23 cellular contexts compared by ENCODE assay signal in the genomic region with DNA sequence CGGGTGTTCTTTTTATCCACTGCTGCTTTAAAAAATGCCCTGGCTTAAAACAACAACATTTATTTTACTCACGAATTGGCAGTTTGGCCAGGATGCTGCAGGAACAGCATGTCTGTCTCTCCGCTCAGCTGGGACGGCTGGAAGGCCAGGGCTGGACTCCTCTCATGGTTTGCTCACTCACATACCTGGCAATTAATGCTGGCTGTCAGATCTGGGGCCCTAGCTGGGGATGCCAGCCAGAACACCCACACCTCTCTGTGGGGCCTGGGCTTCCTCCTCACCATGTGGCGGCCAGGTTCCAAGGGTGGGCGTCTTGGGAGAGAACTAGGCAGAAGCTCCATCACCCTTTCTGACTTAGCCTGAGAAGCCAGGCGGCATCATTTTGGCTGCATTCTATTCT.
DNase-seq lines count a peak whose midpoint lies in the region; TF ChIP-seq lines count a peak whose summit lies in the region.
"Had no signal": no experiment of that assay in that cellular context is flagged by ENCODE, and none has a peak within 500 bp of the region (broad histone marks: within the 10 kb centered on the region; RNA-seq: fewer than 3 reads in every experiment).

No MANE protein-coding gene starts in this region.

- H3K4me3 ChIP-seq in HEK293 (ENCODE audit: low read depth, low read length): no peak overlapping the region
- H3K4me3 ChIP-seq in prostate gland: no peak overlapping the region
- H3K4me3 ChIP-seq in H7 (ENCODE audit: insufficient read depth, low read depth, low read length): no peak overlapping the region
- no peak overlapping the region for H3K4me3 ChIP-seq in brain microvascular endothelial cell (ENCODE audit: low read depth, low read length)
- H3K4me3 ChIP-seq in breast epithelium: no peak overlapping the region
- H3K4me3 ChIP-seq: HAP-1, Peyer's patch, SJCRH30 had no signal

- H3K27ac Mint-ChIP-seq in chondrocyte (ENCODE audit: unreplicated experiment): peak overlapping the region; percentile 14

- H3K27ac ChIP-seq in HEK293 (ENCODE audit: extremely low read depth, low read depth, low read length) (no peak overlapping the region), prostate gland (peak overlapping the region; percentile 16 to 52), brain microvascular endothelial cell (no peak overlapping the region), breast epithelium (no peak overlapping the region)
- H3K27ac ChIP-seq: KMS-11, Peyer's patch, SJCRH30 had no signal

- H3K27me3 ChIP-seq in prostate gland (replicated peaks; ENCODE audit: insufficient read depth) (no peaks in the 10 kb centered on the region), H7 (ENCODE audit: control insufficient read depth, insufficient read depth, low read length) (no peaks in the 10 kb centered on the region), brain microvascular endothelial cell (replicated peaks) (no peaks in the 10 kb centered on the region), breast epithelium (peaks cover 0 to 6% of the 10 kb centered on the region in 2 donors)
- H3K27me3 ChIP-seq: Peyer's patch had no signal

- 28% methylated on average over 6 of the region's 7 CpGs for WGBS in prostate gland

- POLR2A ChIA-PET in HEK293 (lab: Yijun Ruan, JAX): no interaction called here

- peaks cover 3% of the 10 kb centered on the region for H3K36me3 Mint-ChIP-seq in chondrocyte (ENCODE audit: low read depth)
- H3K36me3 Mint-ChIP-seq: CD14-positive monocyte had no signal

- no peak for TF ChIP-seq CTCF in HEK293 (tag by site-specific recombination; IDR thresholded peaks at IDR 0.05)
- TF ChIP-seq CTCF in chondrocyte (IDR thresholded peaks at IDR 0.05): no peak
- TF ChIP-seq CTCF in prostate gland (IDR thresholded peaks at IDR 0.05): no peak
- no peak for TF ChIP-seq CTCF in brain microvascular endothelial cell (IDR thresholded peaks at IDR 0.05; ENCODE audit: low read depth, low read length, missing control alignments)
- no peak for TF ChIP-seq CTCF in breast epithelium (IDR thresholded peaks at IDR 0.05)

- CTCF ChIA-PET in HEK293 (lab: Yijun Ruan, JAX): no interaction called here

- H3K9me3 ChIP-seq in HEK293 (ENCODE audit: control insufficient read depth, insufficient read depth, low read depth, low read length) (no peaks in the 10 kb centered on the region), prostate gland (no peaks in the 10 kb centered on the region), breast epithelium (no peaks in the 10 kb centered on the region)
- H3K9me3 ChIP-seq: HAP-1, Peyer's patch, SJCRH30 had no signal

- in situ Hi-C loops in brain microvascular endothelial cell (cut with HindIII; ENCODE audit: low pct_ligation_motif_present, low sequenced_read_pairs): no loop called here

- H3K4me1 Mint-ChIP-seq in chondrocyte (ENCODE audit: low read depth): peaks cover 21% of the 10 kb centered on the region

- no peaks in the 10 kb centered on the region for H3K9me3 Mint-ChIP-seq in chondrocyte (ENCODE audit: low read depth)

- H3K36me3 ChIP-seq in HEK293 (ENCODE audit: control insufficient read depth in 2 of 2, insufficient read depth in 1 of 2, low read length in 2 of 2): no peaks in the 10 kb centered on the region
- H3K36me3 ChIP-seq in prostate gland: no peaks in the 10 kb centered on the region
- no peaks in the 10 kb centered on the region for H3K36me3 ChIP-seq in H7 (replicated peaks; ENCODE audit: control insufficient read depth, insufficient read depth, low read length)
- H3K36me3 ChIP-seq in brain microvascular endothelial cell (replicated peaks): no peaks in the 10 kb centered on the region
- no peaks in the 10 kb centered on the region for H3K36me3 ChIP-seq in breast epithelium
- H3K36me3 ChIP-seq: HAP-1, Peyer's patch, SJCRH30 had no signal

- TF ChIP-seq POLR2A in prostate gland (IDR thresholded peaks at IDR 0.05): no peak
- no peak for TF ChIP-seq POLR2A in breast epithelium (IDR thresholded peaks at IDR 0.05)

- peak; percentile 20 for DNase-seq in AG20443 (ENCODE audit: low spot score)
- no peak for DNase-seq in chondrocyte (ENCODE audit: low spot score)
- peak; percentile 43 for DNase-seq in prostate gland (ENCODE audit: low spot score)
- DNase-seq in H7: no peak
- DNase-seq in brain microvascular endothelial cell: no peak
- DNase-seq in breast epithelium (ENCODE audit: low spot score in 2 of 2): no peak
- DNase-seq: 8988T, AML-193, DMS53, EL, GF-D8, NCI-H1105, NCI-H146, NCI-H2029, NCI-H2227 treated with DMSO at 0.1 percent for 48 hours, NCI-H510A treated with DMSO at 0.1 percent for 48 hours, NCI-H748 treated with DMSO at 0.1 percent for 48 hours, Peyer's patch, SJCRH30 had no signal

- intact Hi-C loops in prostate gland (cut with DNase I) (loop anchor here (2.0 to 5.0 kb wide), 2 partner anchors 69 to 398 kb away; a partner anchor contains a TSS), breast epithelium (cut with DNase I; ENCODE audit: low total_unique reads) (no loop called here)

- no peak overlapping the region for H3K4me3 Mint-ChIP-seq in chondrocyte (ENCODE audit: unreplicated experiment)
- H3K4me3 Mint-ChIP-seq: CD14-positive monocyte had no signal

- H3K27me3 Mint-ChIP-seq in chondrocyte (ENCODE audit: low read depth): peaks cover 12% of the 10 kb centered on the region

- H3K4me1 ChIP-seq in HEK293 (ENCODE audit: control insufficient read depth, insufficient read depth, low read length) (no peaks in the 10 kb centered on the region), prostate gland (replicated peaks) (peaks cover 10% of the 10 kb centered on the region), breast epithelium (no peaks in the 10 kb centered on the region)
- H3K4me1 ChIP-seq: HAP-1, Peyer's patch, SJCRH30 had no signal

TF ChIP-seq in HEK293, 187 proteins besides CTCF, POLR2A, EP300 and RAD21:
- TF ChIP-seq ZFHX2 (tag by site-specific recombination; conservative IDR thresholded peaks at IDR 0.05) (peak; percentile 57), ZNF629 (tag by site-specific recombination; IDR thresholded peaks at IDR 0.05) (no peak), EGR2 (tag by site-specific recombination; IDR thresholded peaks at IDR 0.05; ENCODE audit: low read depth) (peak; percentile 47; the same call in 1 of the 2 replicates)

Comparison
In these comparisons a context has a peak if more than half of its experiments do, and no peak if none do; other contexts are left out.
1. DNase-seq: peak in AG20443 (single experiment) and prostate gland (single experiment); none in chondrocyte (single experiment), H7 (single experiment), brain microvascular endothelial cell (single experiment) and breast epithelium (0 of 2).
2. H3K27ac ChIP-seq: peak in prostate gland (2 of 2); none in HEK293 (single experiment), brain microvascular endothelial cell (single experiment) and breast epithelium (0 of 2).